In genomic region chr16:58249780-58250478, GRCh38 we compare ENCODE assay signal across 8 cellular contexts. TPM values are rescaled to one million over a fixed set of nuclear protein-coding genes. Genes with fewer than 3 reads are reported as not detected.
A peak's percentile ranks its signal among the peaks of the same experiment; 100 is the strongest.
DNase-seq lines count a peak whose midpoint lies in the region; ATAC-seq lines count a peak whose summit lies in the region.

No MANE protein-coding gene starts in this region.

- ATAC-seq in GM18519 (IDR thresholded peaks at IDR 0.05; ENCODE audit: low FRiP score, unreplicated experiment), result peak; percentile 87
- ATAC-seq in HG03039 (IDR thresholded peaks at IDR 0.05; ENCODE audit: unreplicated experiment), result peak; percentile 83
- peak; percentile 97 for ATAC-seq in activated CD4-positive, CD25-positive, alpha-beta regulatory T cell treated with anti-CD3 and anti-CD28 coated beads, Interleukin-2, amount 50 U/mL, for 24 hours
- ATAC-seq in left colon, result peak; percentile 100

- in situ Hi-C loops in ACHN (cut with HindIII; ENCODE audit: low pct_ligation_motif_present, low pct_unique_long_range_greater_than_20kb, low sequenced_read_pairs), result no loop called here

- intact Hi-C loops in left colon (cut with DNase I, micrococcal nuclease), result loop anchor here in 1 of 2 donors (10.0 kb wide), 1 partner anchor 225 kb away; the partner anchor contains the start of gene MMP15

- DNase-seq in ACHN (peak; percentile 89), NCI-H2196 (lab: John Stamatoyannopoulos, UW; ENCODE audit: unreplicated experiment) (peak; percentile 63), cerebellum (ENCODE audit: low spot score) (peak; percentile 92), left colon (peak; percentile 59 to 87)
- peak; percentile 67 to 77 (median 74) for DNase-seq in stimulated activated CD4-positive, alpha-beta T cell treated with anti-CD3 and anti-CD28 coated beads, Interleukin-1b, Interleukin-23, amount 100 ng/mL, for 24 hours (ENCODE audit: low read depth in 4 of 4, low spot score in 1 of 4)

RNA-seq across cellular contexts. Expression of gene PRSS54, which starts 44.9 kb away (rescaled TPM):
- not detected for total RNA-seq in cerebellum
- not detected for total RNA-seq in left colon

RNA-seq across cellular contexts. Expression of gene CSNK2A2, which starts 52.0 kb away (rescaled TPM):
- total RNA-seq in cerebellum, result 29.6 TPM
- total RNA-seq in left colon, result 10 to 100 TPM; 47.5 to 53.8 TPM

Comparison
In these comparisons a context has a peak if more than half of its experiments do, and no peak if none do; other contexts are left out.
1. Peak in every context shown above with its lines: DNase-seq and ATAC-seq.